27 cellular contexts compared by ENCODE assay signal in the genomic region with DNA sequence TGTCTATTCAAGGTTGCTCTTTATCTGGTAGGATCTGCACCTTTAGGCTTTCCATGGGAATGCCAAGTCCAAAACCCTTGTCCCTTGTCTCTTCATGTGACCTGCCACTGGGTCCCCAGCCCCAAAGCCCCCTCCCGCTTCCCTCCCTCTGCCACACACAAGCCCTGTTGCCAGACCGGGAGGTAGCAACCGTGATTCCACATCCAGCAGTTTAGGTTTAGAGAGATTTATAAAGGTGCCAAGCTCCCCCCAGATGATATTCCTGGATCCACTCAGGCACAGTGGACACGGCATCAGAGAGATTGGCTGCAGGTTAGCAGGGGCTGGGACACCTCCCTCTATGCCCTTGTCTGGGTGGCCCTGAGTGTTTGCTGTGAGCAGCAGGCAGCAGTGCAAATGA.
A peak's percentile ranks its signal among the peaks of the same experiment; 100 is the strongest.
DNase-seq lines count a peak whose midpoint lies in the region; ATAC-seq and TF ChIP-seq lines count a peak whose summit lies in the region.
"Had no signal": no experiment of that assay in that cellular context is flagged by ENCODE, and none has a peak within 500 bp of the region (broad histone marks: within the 10 kb centered on the region; RNA-seq: fewer than 3 reads in every experiment).

No MANE protein-coding gene starts in this region.

- H3K9me2 ChIP-seq in PC-9 (ENCODE audit: insufficient read depth) = no peaks in the 10 kb centered on the region

- no peak for DNase-seq in activated CD8-positive, alpha-beta T cell treated with anti-CD3 and anti-CD28 coated beads for 36 hours
- no peak for DNase-seq in activated CD8-positive, alpha-beta T cell treated with anti-CD3 and anti-CD28 coated beads, Interleukin-2, amount 10 ng/mL, durations not matched to agents 7 days and 5 days
- no peak for DNase-seq in PC-9
- DNase-seq in epithelial cell of prostate (ENCODE audit: low read depth, low spot score) = no peak
- no peak for DNase-seq in smooth muscle cell (lab: John Stamatoyannopoulos, UW; ENCODE audit: unreplicated experiment)
- DNase-seq in central memory CD4-positive, alpha-beta T cell = no peak
- DNase-seq: 8988T, AML-193, cerebellar nuclear complex, erythroblast, heart left ventricle, left lung, mucosa of descending colon, NCI-H1092, NCI-H2081, NCI-H82, sigmoid colon, T-helper 9 cell, WERI-Rb-1 had no signal

- intact Hi-C loops in activated CD8-positive, alpha-beta T cell treated with anti-CD3 and anti-CD28 coated beads for 36 hours (cut with micrococcal nuclease) = no loop called here
- intact Hi-C loops in PC-9 (cut with micrococcal nuclease; ENCODE audit: unreplicated experiment) = no loop called here

- H3K4me3 ChIP-seq in PC-9 = no peak overlapping the region
- H3K4me3 ChIP-seq in smooth muscle cell = no peak overlapping the region
- H3K4me3 ChIP-seq: ascending aorta, GM12878, heart left ventricle, left lung, mucosa of descending colon, sigmoid colon had no signal

- H3K4me3 Mint-ChIP-seq in activated CD8-positive, alpha-beta T cell treated with anti-CD3 and anti-CD28 coated beads for 36 hours = no peak overlapping the region
- H3K4me3 Mint-ChIP-seq in activated CD8-positive, alpha-beta T cell treated with anti-CD3 and anti-CD28 coated beads, Interleukin-2, amount 10 ng/mL, durations not matched to agents 7 days and 5 days = no peak overlapping the region
- H3K4me3 Mint-ChIP-seq: activated naive CD4-positive, alpha-beta T cell treated with anti-CD3 and anti-CD28 coated beads, Interleukin-2, amount 50 U/mL, for 24 hours had no signal

- peak overlapping the region; percentile 72 for H3K27ac ChIP-seq in PC-9
- peak overlapping the region; percentile 54 for H3K27ac ChIP-seq in epithelial cell of prostate
- H3K27ac ChIP-seq in smooth muscle cell (ENCODE audit: low read depth) = peak overlapping the region; percentile 81
- H3K27ac ChIP-seq: ascending aorta, heart left ventricle, left lung, sigmoid colon, WERI-Rb-1 had no signal

- peak overlapping the region; percentile 30 for H3K9ac ChIP-seq in smooth muscle cell (ENCODE audit: low read depth)

- POLR2A ChIA-PET in activated CD8-positive, alpha-beta T cell treated with anti-CD3 and anti-CD28 coated beads for 36 hours (lab: Charles Lee) = no interaction called here
- POLR2A ChIA-PET in activated CD8-positive, alpha-beta T cell treated with anti-CD3 and anti-CD28 coated beads, Interleukin-2, amount 10 ng/mL, durations not matched to agents 7 days and 5 days (lab: Charles Lee) = no interaction called here
- POLR2A ChIA-PET in PC-9 (lab: Charles Lee; ENCODE audit: unreplicated experiment) = no interaction called here

- peaks cover 1% of the 10 kb centered on the region for H3K9me3 Mint-ChIP-seq in activated CD8-positive, alpha-beta T cell treated with anti-CD3 and anti-CD28 coated beads for 36 hours
- no peaks in the 10 kb centered on the region for H3K9me3 Mint-ChIP-seq in activated CD8-positive, alpha-beta T cell treated with anti-CD3 and anti-CD28 coated beads, Interleukin-2, amount 10 ng/mL, durations not matched to agents 7 days and 5 days (ENCODE audit: insufficient read depth)
- H3K9me3 Mint-ChIP-seq: activated CD4-positive, alpha-beta T cell treated with anti-CD3 and anti-CD28 coated beads, Interleukin-2, amount 10 ng/mL, durations not matched to agents 7 days and 5 days; activated naive CD4-positive, alpha-beta T cell treated with anti-CD3 and anti-CD28 coated beads, Interleukin-2, amount 50 U/mL, for 24 hours had no signal

- no peak for ATAC-seq in activated CD8-positive, alpha-beta T cell treated with anti-CD3 and anti-CD28 coated beads for 36 hours
- ATAC-seq in activated CD8-positive, alpha-beta T cell treated with anti-CD3 and anti-CD28 coated beads, Interleukin-2, amount 10 ng/mL, durations not matched to agents 7 days and 5 days = no peak
- ATAC-seq in HG02884 (IDR thresholded peaks at IDR 0.05; ENCODE audit: unreplicated experiment) (no peak), HG03354 (IDR thresholded peaks at IDR 0.05; ENCODE audit: poor library complexity, severe bottlenecking, unreplicated experiment) (no peak)
- ATAC-seq: heart left ventricle, HepG2, left lung, mucosa of descending colon, Right ventricle myocardium inferior had no signal

- H3K4me2 ChIP-seq in PC-9 = no peak overlapping the region
- peak overlapping the region; percentile 38 for H3K4me2 ChIP-seq in smooth muscle cell

- WGBS in smooth muscle cell (ENCODE audit: low lambda C conversion rate) = 87% methylated on average over 4 of the region's 4 CpGs

- peaks cover 1% of the 10 kb centered on the region for H3K36me3 Mint-ChIP-seq in activated CD8-positive, alpha-beta T cell treated with anti-CD3 and anti-CD28 coated beads for 36 hours (ENCODE audit: low read depth)
- H3K36me3 Mint-ChIP-seq in activated CD8-positive, alpha-beta T cell treated with anti-CD3 and anti-CD28 coated beads, Interleukin-2, amount 10 ng/mL, durations not matched to agents 7 days and 5 days (ENCODE audit: low read depth) = no peaks in the 10 kb centered on the region
- H3K36me3 Mint-ChIP-seq: activated naive CD4-positive, alpha-beta T cell treated with anti-CD3 and anti-CD28 coated beads, Interleukin-2, amount 50 U/mL, for 24 hours had no signal

- peaks cover 40% of the 10 kb centered on the region for H3K4me1 Mint-ChIP-seq in activated CD8-positive, alpha-beta T cell treated with anti-CD3 and anti-CD28 coated beads for 36 hours (ENCODE audit: low read depth)
- peaks cover 20% of the 10 kb centered on the region for H3K4me1 Mint-ChIP-seq in activated CD8-positive, alpha-beta T cell treated with anti-CD3 and anti-CD28 coated beads, Interleukin-2, amount 10 ng/mL, durations not matched to agents 7 days and 5 days (ENCODE audit: low read depth)

- H3K4me1 ChIP-seq in PC-9 (replicated peaks; ENCODE audit: insufficient read depth) (peaks cover 30% of the 10 kb centered on the region), smooth muscle cell (ENCODE audit: low read depth) (no peaks in the 10 kb centered on the region)
- H3K4me1 ChIP-seq: ascending aorta, heart left ventricle, left lung, sigmoid colon had no signal

- H3K79me2 ChIP-seq in PC-9 (ENCODE audit: low read depth) (no peaks in the 10 kb centered on the region), smooth muscle cell (ENCODE audit: low read depth) (no peaks in the 10 kb centered on the region)

- BruUV-seq in PC-9 (replicated peaks; lab: Mats Ljungman, UMichigan) = no TSS peak

- CTCF ChIA-PET in activated CD8-positive, alpha-beta T cell treated with anti-CD3 and anti-CD28 coated beads for 36 hours (lab: Charles Lee) = interaction anchor here (0.8 kb wide), 1 partner anchor 13 kb away, joined by 3 read pairs; no protein-coding TSS in a partner anchor
- CTCF ChIA-PET in activated CD8-positive, alpha-beta T cell treated with anti-CD3 and anti-CD28 coated beads, Interleukin-2, amount 10 ng/mL, durations not matched to agents 7 days and 5 days (lab: Charles Lee) = no interaction called here
- CTCF ChIA-PET in PC-9 (lab: Charles Lee) = no interaction called here

- H3K27me3 Mint-ChIP-seq in activated CD8-positive, alpha-beta T cell treated with anti-CD3 and anti-CD28 coated beads for 36 hours = no peaks in the 10 kb centered on the region
- peaks cover 2% of the 10 kb centered on the region for H3K27me3 Mint-ChIP-seq in activated CD8-positive, alpha-beta T cell treated with anti-CD3 and anti-CD28 coated beads, Interleukin-2, amount 10 ng/mL, durations not matched to agents 7 days and 5 days (ENCODE audit: low read depth)
- H3K27me3 Mint-ChIP-seq: activated CD4-positive, alpha-beta T cell treated with anti-CD3 and anti-CD28 coated beads, Interleukin-2, amount 10 ng/mL, durations not matched to agents 7 days and 5 days had no signal

- peak overlapping the region; percentile 73 for H3K27ac Mint-ChIP-seq in activated CD8-positive, alpha-beta T cell treated with anti-CD3 and anti-CD28 coated beads for 36 hours
- H3K27ac Mint-ChIP-seq in activated CD8-positive, alpha-beta T cell treated with anti-CD3 and anti-CD28 coated beads, Interleukin-2, amount 10 ng/mL, durations not matched to agents 7 days and 5 days = no peak overlapping the region
- H3K27ac Mint-ChIP-seq: activated CD4-positive, alpha-beta T cell treated with anti-CD3 and anti-CD28 coated beads, Interleukin-2, amount 10 ng/mL, durations not matched to agents 7 days and 5 days; activated naive CD4-positive, alpha-beta T cell treated with anti-CD3 and anti-CD28 coated beads, Interleukin-2, amount 50 U/mL, for 24 hours had no signal

- no peak for TF ChIP-seq CTCF in activated CD8-positive, alpha-beta T cell treated with anti-CD3 and anti-CD28 coated beads for 36 hours (IDR thresholded peaks at IDR 0.05)
- no peak for TF ChIP-seq CTCF in PC-9 (conservative IDR thresholded peaks at IDR 0.05)
- TF ChIP-seq CTCF in smooth muscle cell (IDR thresholded peaks at IDR 0.05; ENCODE audit: borderline replicate concordance, insufficient read depth, poor library complexity, severe bottlenecking) = no peak

- no peaks in the 10 kb centered on the region for H3K9me3 ChIP-seq in PC-9 (ENCODE audit: insufficient read depth, low read depth)
- no peaks in the 10 kb centered on the region for H3K9me3 ChIP-seq in smooth muscle cell (replicated peaks; ENCODE audit: low read depth)
- H3K9me3 ChIP-seq: ascending aorta, heart left ventricle, left lung, mucosa of descending colon, sigmoid colon had no signal

- peaks cover 9% of the 10 kb centered on the region for H3F3A ChIP-seq in PC-9 (ENCODE audit: insufficient read depth, low read depth)
- peaks cover 4% of the 10 kb centered on the region for H3F3A ChIP-seq in smooth muscle cell (ENCODE audit: low read depth)

- no peaks in the 10 kb centered on the region for H3K27me3 ChIP-seq in PC-9 (ENCODE audit: insufficient read depth, low read depth)
- no peaks in the 10 kb centered on the region for H3K27me3 ChIP-seq in smooth muscle cell (ENCODE audit: low read depth)
- H3K27me3 ChIP-seq: ascending aorta, heart left ventricle, left lung, sigmoid colon had no signal

- H4K20me1 ChIP-seq in PC-9 (ENCODE audit: insufficient read depth) = no peaks in the 10 kb centered on the region
- H4K20me1 ChIP-seq in smooth muscle cell (ENCODE audit: low read depth) = no peaks in the 10 kb centered on the region

- no peaks in the 10 kb centered on the region for H3K36me3 ChIP-seq in PC-9 (ENCODE audit: low read depth)
- H3K36me3 ChIP-seq in smooth muscle cell (ENCODE audit: low read depth) = no peaks in the 10 kb centered on the region
- H3K36me3 ChIP-seq: ascending aorta, heart left ventricle, left lung, sigmoid colon, WERI-Rb-1 had no signal

- H2AFZ ChIP-seq in PC-9 (no peak overlapping the region), smooth muscle cell (ENCODE audit: low read depth) (peak overlapping the region; percentile 53)
